In genomic region chrX:74614193-74614909, GRCh38 we compare ENCODE assay signal across 8 cellular contexts. TPM values are rescaled to one million over a fixed set of nuclear protein-coding genes. Genes with fewer than 3 reads are reported as not detected.
DNase-seq lines count a peak whose midpoint lies in the region; ATAC-seq and TF ChIP-seq lines count a peak whose summit lies in the region.

Gene RLIM, minus strand, starts transcription at chrX:74614624. Its CDS starts 18,647 bp downstream, at chrX:74595977.

- H3K36me3 Mint-ChIP-seq in CD8-positive, alpha-beta memory T cell: peaks cover 0 to 26% (median 0%) of the 10 kb centered on the region in 3 donors

- TF ChIP-seq CTCF in lung (IDR thresholded peaks at IDR 0.05; ENCODE audit: control extremely low read depth, extremely low read depth): no peak

- ATAC-seq in GM19468 (IDR thresholded peaks at IDR 0.05; ENCODE audit: extremely low read depth, unreplicated experiment) (peak; percentile 87), lung (ENCODE audit: insufficient read depth, low FRiP score) (peak; percentile 96)

- H3K4me3 Mint-ChIP-seq in CD8-positive, alpha-beta memory T cell: peak within 1 kb of the TSS; percentile 97 to 99 (median 97)

- no peaks in the 10 kb centered on the region for H3K9me3 ChIP-seq in CD8-positive, alpha-beta memory T cell (ENCODE audit: low read length)
- peaks cover 0 to 6% of the 10 kb centered on the region in 2 donors for H3K9me3 ChIP-seq in lung (ENCODE audit: control insufficient read depth in 2 of 2, insufficient read depth in 1 of 2, low read length in 1 of 2)

- H3K9me3 Mint-ChIP-seq in CD8-positive, alpha-beta memory T cell: no peaks in the 10 kb centered on the region

- DNase-seq in CD8-positive, alpha-beta memory T cell: peak; percentile 83 to 96 (median 93)
- DNase-seq in HS-5 (ENCODE audit: low read depth) (peak; percentile 78), lung (ENCODE audit: low spot score) (peak; percentile 94)
- DNase-seq in NK-92 treated with Interleukin-12 subunit alpha and Interleukin-12 subunit beta, amount 100 ng/mL, for 24 hours (lab: John Stamatoyannopoulos, UW): peak; percentile 81
- peak; percentile 91 for DNase-seq in activated CD8-positive, alpha-beta memory T cell treated with anti-CD3 and anti-CD28 coated beads for 24 hours
- DNase-seq in effector CD8-positive, alpha-beta T cell (lab: John Stamatoyannopoulos, UW): peak; percentile 85
- peak; percentile 66 to 83 (median 82) for DNase-seq in stimulated activated CD4-positive, alpha-beta T cell treated with anti-CD3 and anti-CD28 coated beads, TNF-alpha, amount 100 ng/mL, for 4 hours (ENCODE audit: low read depth in 3 of 3)

- H3K4me1 Mint-ChIP-seq in CD8-positive, alpha-beta memory T cell: peaks cover 24 to 27% (median 25%) of the 10 kb centered on the region in 3 donors

- peak within 1 kb of the TSS; percentile 96 to 100 (median 99) for H3K27ac Mint-ChIP-seq in CD8-positive, alpha-beta memory T cell

- WGBS in lung, 2 donors: 1 to 32% methylated on average over 47 to 59 of the region's 59 CpGs

- POLR2A ChIA-PET in CD8-positive, alpha-beta memory T cell (lab: Charles Lee): interaction anchor here (0.6 to 1.5 kb wide), 4 partner anchors 13 to 661 kb away, joined by 3 to 6 read pairs (median 4); no protein-coding TSS in a partner anchor

- H3K27me3 ChIP-seq in CD8-positive, alpha-beta memory T cell (ENCODE audit: insufficient read depth, low read length, poor library complexity, severe bottlenecking): no peaks in the 10 kb centered on the region
- H3K27me3 ChIP-seq in lung (ENCODE audit: control insufficient read depth, insufficient read depth): no peaks in the 10 kb centered on the region

- no peaks in the 10 kb centered on the region for H3K36me3 ChIP-seq in CD8-positive, alpha-beta memory T cell (ENCODE audit: insufficient read depth, low read length)
- H3K36me3 ChIP-seq in lung (ENCODE audit: control insufficient read depth in 2 of 2, insufficient read depth in 2 of 2, low read length in 2 of 2): no peaks in the 10 kb centered on the region

- H3K4me3 ChIP-seq in CD8-positive, alpha-beta memory T cell (ENCODE audit: low read length): peak within 1 kb of the TSS; percentile 74
- H3K4me3 ChIP-seq in lung: peak within 1 kb of the TSS; percentile 78

- peaks cover 0 to 9% of the 10 kb centered on the region in 2 donors for H3K27me3 Mint-ChIP-seq in CD8-positive, alpha-beta memory T cell

- CTCF ChIA-PET in CD8-positive, alpha-beta memory T cell (lab: Charles Lee): no interaction called here

- peak within 1 kb of the TSS; percentile 98 for H3K27ac ChIP-seq in CD8-positive, alpha-beta memory T cell (ENCODE audit: low read depth, low read length)
- H3K27ac ChIP-seq in lung (ENCODE audit: low read depth in 1 of 2, low read length in 1 of 2): peak within 1 kb of the TSS; percentile 98

- peaks cover 10% of the 10 kb centered on the region for H3K4me1 ChIP-seq in CD8-positive, alpha-beta memory T cell (ENCODE audit: insufficient read depth, low read length)
- H3K4me1 ChIP-seq in lung (ENCODE audit: control insufficient read depth in 2 of 2, insufficient read depth in 2 of 2, low read length in 2 of 2): no peaks in the 10 kb centered on the region

RNA-seq across cellular contexts. Expression of gene RLIM, which starts in this region (rescaled TPM):
- total RNA-seq in CD8-positive, alpha-beta memory T cell: 10 to 100 TPM; 34.0 to 35.0 TPM
- 5.3 TPM for polyA plus RNA-seq in CD8-positive, alpha-beta memory T cell
- 10 to 100 TPM; 33.5 to 53.2 TPM for total RNA-seq in lung
- 10 to 100 TPM in 1 of 2 donors, 1 to 10 TPM in 1; 7.4 to 10.8 TPM for polyA plus RNA-seq in lung

Comparison
In these comparisons a context has a peak if more than half of its experiments do, and no peak if none do; other contexts are left out.
1. Peak in every context shown above with its lines: DNase-seq, ATAC-seq, H3K4me3 ChIP-seq and H3K27ac ChIP-seq.